1 cellular context compared by ENCODE assay signal in the genomic region with DNA sequence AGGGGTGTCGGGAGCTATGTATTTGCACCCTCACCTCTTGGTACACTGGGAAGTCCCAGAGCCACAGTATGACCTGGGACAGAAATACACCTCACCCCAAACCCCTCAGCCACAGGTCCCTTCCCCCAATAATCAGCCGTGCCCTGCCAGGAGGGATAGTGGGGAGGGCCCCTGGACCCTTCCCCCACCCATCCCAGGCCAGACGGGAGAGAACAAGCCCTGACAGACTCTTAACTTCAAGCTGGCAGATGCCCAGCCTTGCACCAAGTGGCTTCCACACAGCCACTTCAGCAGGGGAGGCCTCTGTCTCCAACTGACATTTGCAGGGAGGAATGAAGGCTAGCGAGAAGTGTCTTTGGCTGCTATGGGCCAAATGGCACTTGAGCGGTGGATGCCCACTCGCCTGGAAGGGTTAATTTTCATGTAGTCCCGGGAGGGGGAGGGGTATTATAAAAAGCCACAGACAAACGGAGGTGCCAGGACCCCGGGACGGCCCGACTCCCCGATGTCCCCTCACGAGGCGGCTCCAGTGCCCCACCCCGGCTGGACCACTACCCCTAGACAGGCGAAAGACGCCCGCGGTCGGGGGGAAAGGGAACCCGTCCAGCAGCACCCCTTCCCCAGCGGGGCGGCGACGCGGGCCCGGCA.
TF ChIP-seq lines count a peak whose summit lies in the region.

No MANE protein-coding gene starts in this region.

TF ChIP-seq in H1, 55 proteins besides CTCF, POLR2A, EP300 and RAD21:
- TF ChIP-seq HDAC2 (IDR thresholded peaks at IDR 0.05; ENCODE audit: borderline replicate concordance in 1 of 2, low read depth in 2 of 2, low read length in 2 of 2), result peak in 1 of 2 experiments; percentile 23; a peak in 1 of 4 replicates
- TF ChIP-seq JUND (IDR thresholded peaks at IDR 0.05; ENCODE audit: low read length), result no peak
- TF ChIP-seq RXRA (IDR thresholded peaks at IDR 0.05; ENCODE audit: insufficient read depth, low read depth, low read length), result no peak
- TF ChIP-seq EZH2 (IDR thresholded peaks at IDR 0.05; ENCODE audit: low read depth, low read length, severe bottlenecking), result peak; percentile 39
